In the genomic region with DNA sequence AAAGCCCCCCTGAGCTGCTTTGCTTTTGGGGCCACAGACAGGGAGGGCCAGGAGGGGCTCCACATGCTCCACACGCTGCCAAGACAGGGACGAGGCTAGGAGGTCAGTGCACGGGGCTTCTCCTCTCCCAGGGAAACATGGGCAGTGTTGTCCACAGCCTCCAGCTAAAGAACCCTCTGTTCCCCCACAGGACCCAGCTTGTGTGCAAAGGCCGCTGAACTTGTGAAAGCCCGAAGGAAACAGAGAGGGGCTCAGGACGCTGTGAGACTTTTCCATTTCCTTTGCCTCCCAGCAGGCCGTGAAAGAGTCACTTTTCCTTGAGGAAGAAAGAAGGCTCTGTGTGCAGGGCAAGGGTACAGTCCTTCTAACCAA, we compare ENCODE assay signal across 11 cellular contexts. TPM values are rescaled to one million over a fixed set of nuclear protein-coding genes. Genes with fewer than 3 reads are reported as not detected.
DNase-seq lines count a peak whose midpoint lies in the region; ATAC-seq and TF ChIP-seq lines count a peak whose summit lies in the region.
"Had no signal": no experiment of that assay in that cellular context is flagged by ENCODE, and none has a peak within 500 bp of the region (broad histone marks: within the 10 kb centered on the region; RNA-seq: fewer than 3 reads in every experiment).

No MANE protein-coding gene starts in this region.

- TF ChIP-seq CTCF in body of pancreas (IDR thresholded peaks at IDR 0.05) (no peak), foreskin keratinocyte (conservative IDR thresholded peaks at IDR 0.05) (no peak)

- TF ChIP-seq POLR2A in body of pancreas (IDR thresholded peaks at IDR 0.05): no peak

- no peak overlapping the region for H3K9ac ChIP-seq in rectal smooth muscle tissue (ENCODE audit: low read length)

- no peaks in the 10 kb centered on the region for H3K36me3 ChIP-seq in ACC112 (ENCODE audit: insufficient read depth, low read length)
- no peaks in the 10 kb centered on the region for H3K36me3 ChIP-seq in body of pancreas (replicated peaks in 1 of 2; ENCODE audit: insufficient read depth in 1 of 2, low read depth in 2 of 2)
- no peaks in the 10 kb centered on the region for H3K36me3 ChIP-seq in rectal smooth muscle tissue (ENCODE audit: control insufficient read depth, insufficient read depth, low read length)

- peaks cover 14% of the 10 kb centered on the region for H3K4me1 ChIP-seq in ACC112 (ENCODE audit: control insufficient read depth, insufficient read depth, low read length, unreplicated experiment)
- peaks cover 17% of the 10 kb centered on the region for H3K4me1 ChIP-seq in body of pancreas
- H3K4me1 ChIP-seq in rectal smooth muscle tissue (ENCODE audit: control insufficient read depth, insufficient read depth, low read length): peaks cover 21% of the 10 kb centered on the region
- no peaks in the 10 kb centered on the region for H3K4me1 ChIP-seq in foreskin keratinocyte
- H3K4me1 ChIP-seq: A549 had no signal

- no peaks in the 10 kb centered on the region for H3K27me3 ChIP-seq in ACC112 (ENCODE audit: insufficient read depth, low read length)
- H3K27me3 ChIP-seq in body of pancreas: no peaks in the 10 kb centered on the region
- no peaks in the 10 kb centered on the region for H3K27me3 ChIP-seq in rectal smooth muscle tissue (ENCODE audit: control insufficient read depth, insufficient read depth, low read length)
- no peaks in the 10 kb centered on the region for H3K27me3 ChIP-seq in foreskin keratinocyte

- no peak overlapping the region for H2AFZ ChIP-seq in ACC112 (ENCODE audit: low read length, unreplicated experiment)

- 79 to 81% methylated on average over 6 to 7 of the region's 7 CpGs for WGBS in body of pancreas, 2 donors

- H3K4me3 ChIP-seq in ACC112 (ENCODE audit: low read depth, low read length) (peak overlapping the region; percentile 54; the same call in 1 of the 2 replicates), body of pancreas (no peak overlapping the region), rectal smooth muscle tissue (ENCODE audit: low read length) (no peak overlapping the region)
- H3K4me3 ChIP-seq: A549 had no signal

- DNase-seq in body of pancreas (no peak), hippocampal formation (lab: John Stamatoyannopoulos, UW) (peak; percentile 51 to 73), NCI-H1105 treated with DMSO at 0.1 percent for 48 hours (lab: John Stamatoyannopoulos, UW) (no peak), ureter (ENCODE audit: low spot score) (no peak), foreskin keratinocyte (no peak), middle frontal gyrus (ENCODE audit: extremely low spot score, low spot score) (no peak)
- DNase-seq: central memory CD4-positive, alpha-beta T cell; stimulated activated naive CD8-positive, alpha-beta T cell treated with anti-CD3 and anti-CD28 coated beads, Interleukin-15, amount 100 ng/mL, for 72 hours had no signal

- H3K9me3 ChIP-seq in body of pancreas: no peaks in the 10 kb centered on the region
- H3K9me3 ChIP-seq: A549 had no signal

- intact Hi-C loops in body of pancreas (cut with DNase I): no loop called here

- no peaks in the 10 kb centered on the region for H3K79me2 ChIP-seq in ACC112 (ENCODE audit: control insufficient read depth, insufficient read depth, low read length, unreplicated experiment)

- ATAC-seq in body of pancreas (no peak), foreskin keratinocyte (no peak)
- ATAC-seq: stimulated activated naive CD8-positive, alpha-beta T cell treated with anti-CD3 and anti-CD28 coated beads, Interleukin-15, amount 100 ng/mL, for 72 hours had no signal

- H3K27ac ChIP-seq in ACC112 (ENCODE audit: low read depth, low read length) (no peak overlapping the region), body of pancreas (peak overlapping the region; percentile 41 to 68 (median 58)), rectal smooth muscle tissue (ENCODE audit: low read depth, low read length) (peak overlapping the region; percentile 63), foreskin keratinocyte (no peak overlapping the region)
- H3K27ac ChIP-seq: A549 had no signal

RNA-seq across cellular contexts. Expression of a gene that starts 9.7 kb away (rescaled TPM):
- total RNA-seq in body of pancreas: 10 to 100 TPM in 1 of 2 donors, 1 to 10 TPM in 1; 2.3 to 48.1 TPM
- total RNA-seq in ureter: 25.4 TPM
- 0.24 and 0.71 TPM in 2 replicates for total RNA-seq in foreskin keratinocyte
- polyA plus RNA-seq in foreskin keratinocyte: 1.4 and 3.5 TPM in 2 replicates

Comparison
In these comparisons a context has a peak if more than half of its experiments do, and no peak if none do; other contexts are left out.
1. H3K27ac ChIP-seq: peak in body of pancreas (4 of 4) and rectal smooth muscle tissue (single experiment); none in ACC112 (single experiment) and foreskin keratinocyte (single experiment).
2. DNase-seq: peak in hippocampal formation (2 of 2); none in body of pancreas (0 of 4), NCI-H1105 treated with DMSO at 0.1 percent for 48 hours (single experiment), ureter (single experiment), foreskin keratinocyte (0 of 2) and middle frontal gyrus (single experiment).